ENCODE assay signal across 8 cellular contexts in the genomic region with DNA sequence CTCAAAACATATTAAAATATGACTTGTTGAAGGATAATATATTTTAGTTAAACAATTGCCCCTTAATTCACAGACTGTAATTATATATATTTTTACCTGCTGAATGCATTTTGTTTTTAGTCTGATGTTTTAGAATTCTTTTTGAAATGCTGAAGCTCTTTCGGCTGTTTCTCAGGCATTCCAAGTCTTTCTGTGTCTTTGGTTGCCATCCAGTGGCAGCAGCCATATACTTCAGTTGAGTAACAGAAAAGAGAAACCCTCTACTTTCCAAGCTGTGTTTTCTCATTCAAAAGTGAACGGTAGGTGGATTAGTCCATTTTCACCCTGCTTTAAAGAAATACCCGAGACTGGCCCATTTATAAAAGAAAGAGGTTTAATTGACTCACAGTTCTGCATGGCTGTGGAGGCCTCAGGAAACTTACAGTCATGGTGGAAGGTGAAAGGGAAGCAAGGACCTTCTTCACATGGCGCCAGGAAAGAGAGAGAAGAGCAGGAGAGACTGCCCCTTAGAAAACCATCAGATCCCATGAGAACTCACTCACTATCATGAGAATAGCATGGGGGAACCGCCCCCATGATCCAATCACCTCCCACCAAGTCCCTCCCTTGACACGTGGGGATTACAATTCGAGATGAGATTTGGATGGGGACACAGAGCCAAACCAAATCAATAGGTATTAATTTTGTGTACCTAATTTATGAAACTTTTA.
DNase-seq lines count a peak whose midpoint lies in the region; ATAC-seq, FAIRE-seq and TF ChIP-seq lines count a peak whose summit lies in the region.
"Not testable (repeated sequence)": the region's sequence is repeated elsewhere in the genome, so short reads cannot be mapped to it uniquely, and the experiment has no call there.

No MANE protein-coding gene starts in this region.

- not testable (repeated sequence) for ATAC-seq in Panc1
- peak; percentile 33 for ATAC-seq in left lobe of liver

- not testable (repeated sequence) for H3K36me3 ChIP-seq in A673 (ENCODE audit: insufficient read depth, low read length, poor library complexity, severe bottlenecking); Panc1 (ENCODE audit: control insufficient read depth, insufficient read depth, low read length); adrenal gland (replicated peaks in 1 of 2); endodermal cell (ENCODE audit: control insufficient read depth, insufficient read depth, low read length)

- peak; percentile 42 for FAIRE-seq in GM18507 (lab: Jason Lieb, UNC)

- DNase-seq in A673 (ENCODE audit: low spot score): peak; percentile 20
- not testable (repeated sequence) for DNase-seq in GM18507 (ENCODE audit: extremely low spot score, insufficient read length, low read depth); Panc1 (ENCODE audit: low read depth, low spot score); left lobe of liver (ENCODE audit: low spot score)
- DNase-seq in NCI-H146 (lab: John Stamatoyannopoulos, UW): peak; percentile 25
- peak; percentile 17 to 65 (median 33) for DNase-seq in adrenal gland
- peak; percentile 65 for DNase-seq in endodermal cell
- peak; percentile 52 for DNase-seq in pons (ENCODE audit: low spot score)

- POLR2A ChIA-PET in A673 (lab: Charles Lee; ENCODE audit: low non-redundant PET); Panc1 (lab: Charles Lee): not testable (repeated sequence)

- not testable (repeated sequence) for H3K4me3 ChIP-seq in A673 (ENCODE audit: low read depth, low read length, poor library complexity, severe bottlenecking); Panc1 (ENCODE audit: low read depth in 2 of 2, low read length in 2 of 2); adrenal gland; endodermal cell (ENCODE audit: low read length)

- in situ Hi-C loops in Panc1 (cut with HindIII; ENCODE audit: low pct_unique_long_range_greater_than_20kb, low sequenced_read_pairs): not testable (repeated sequence)

- not testable (repeated sequence) for H3K27me3 Mint-ChIP-seq in endodermal cell (ENCODE audit: insufficient read depth)

- H3K9me3 Mint-ChIP-seq in endodermal cell: not testable (repeated sequence)

- TF ChIP-seq CTCF in A673 (conservative IDR thresholded peaks at IDR 0.05; ENCODE audit: low read depth, low read length): peak; percentile 42
- peak; percentile 18; the same call in 1 of the 2 replicates for TF ChIP-seq CTCF in Panc1 (IDR thresholded peaks at IDR 0.05)
- TF ChIP-seq CTCF in adrenal gland (IDR thresholded peaks at IDR 0.05): peak in 5 of 6 experiments; percentile 21 to 50 (median 45)
- peak; percentile 78 for TF ChIP-seq CTCF in endodermal cell (conservative IDR thresholded peaks at IDR 0.05)

- H3K4me1 Mint-ChIP-seq in endodermal cell: not testable (repeated sequence)

- TF ChIP-seq POLR2A in adrenal gland (IDR thresholded peaks at IDR 0.05): not testable (repeated sequence)

- not testable (repeated sequence) for BruUV-seq in A673 (replicated peaks; lab: Mats Ljungman, UMichigan); Panc1 (replicated peaks; lab: Mats Ljungman, UMichigan)

- H3K4me3 Mint-ChIP-seq in endodermal cell: not testable (repeated sequence)

- H3K27ac Mint-ChIP-seq in endodermal cell: peak overlapping the region; percentile 48

- not testable (repeated sequence) for H3K36me3 Mint-ChIP-seq in endodermal cell (ENCODE audit: low read depth)

- intact Hi-C loops in A673 (cut with micrococcal nuclease; ENCODE audit: unreplicated experiment) (loop anchor here (5.0 kb wide), 1 partner anchor 405 kb away; no protein-coding TSS in a partner anchor), Panc1 (cut with micrococcal nuclease; ENCODE audit: unreplicated experiment) (loop anchor here (10.0 kb wide), 1 partner anchor 397 kb away; no protein-coding TSS in a partner anchor)
- intact Hi-C loops in adrenal gland (cut with DNase I): not testable (repeated sequence)

- not testable (repeated sequence) for H3K27ac ChIP-seq in A673 (ENCODE audit: low read depth, low read length, poor library complexity, severe bottlenecking); Panc1 (ENCODE audit: low read length); adrenal gland; endodermal cell (ENCODE audit: low read depth, low read length)

- not testable (repeated sequence) for H3K4me1 ChIP-seq in A673 (ENCODE audit: insufficient read depth, low read length, poor library complexity, severe bottlenecking); Panc1 (ENCODE audit: control insufficient read depth, insufficient read depth, low read length); adrenal gland (replicated peaks in 1 of 2); endodermal cell (ENCODE audit: control insufficient read depth, insufficient read depth, low read length)

- H3K9ac ChIP-seq in endodermal cell (ENCODE audit: extremely low read depth, low read length, poor library complexity, severe bottlenecking): not testable (repeated sequence)

- H3K27me3 ChIP-seq in A673 (replicated peaks; ENCODE audit: insufficient read depth, low read depth, low read length, poor library complexity); Panc1 (ENCODE audit: control insufficient read depth, insufficient read depth, low read length); adrenal gland; endodermal cell (ENCODE audit: control insufficient read depth, insufficient read depth, low read length, poor library complexity, severe bottlenecking): not testable (repeated sequence)

- CTCF ChIA-PET in A673 (lab: Charles Lee): interaction anchor here (0.9 to 1.0 kb wide), 2 partner anchors 59 to 401 kb away, joined by 3 to 4 read pairs; no protein-coding TSS in a partner anchor
- CTCF ChIA-PET in Panc1 (lab: Charles Lee): not testable (repeated sequence)

- WGBS in adrenal gland, 4 donors: 51 to 54% (median 52%) methylated on average over 7 of the region's 7 CpGs
- whole genome bisulfite sequencing in endodermal cell (ENCODE audit: insufficient coverage in 1 of 2, insufficient read length in 1 of 2), 2 experiments: 73 to 80% methylated on average over 5 to 7 of the region's 7 CpGs

- not testable (repeated sequence) for H3K9me3 ChIP-seq in A673 (ENCODE audit: low read depth, low read length, poor library complexity, severe bottlenecking); Panc1 (ENCODE audit: control insufficient read depth, insufficient read depth, low read depth, low read length); adrenal gland (replicated peaks in 1 of 3); endodermal cell (ENCODE audit: control insufficient read depth, low read length)

Comparison
In these comparisons a context has a peak if more than half of its experiments do, and no peak if none do; other contexts are left out.
1. CTCF ChIP-seq: peak in every context shown above with its lines; median percentile 78 in endodermal cell; 45 in adrenal gland; 42 in A673; 18 in Panc1.